In the genomic region with DNA sequence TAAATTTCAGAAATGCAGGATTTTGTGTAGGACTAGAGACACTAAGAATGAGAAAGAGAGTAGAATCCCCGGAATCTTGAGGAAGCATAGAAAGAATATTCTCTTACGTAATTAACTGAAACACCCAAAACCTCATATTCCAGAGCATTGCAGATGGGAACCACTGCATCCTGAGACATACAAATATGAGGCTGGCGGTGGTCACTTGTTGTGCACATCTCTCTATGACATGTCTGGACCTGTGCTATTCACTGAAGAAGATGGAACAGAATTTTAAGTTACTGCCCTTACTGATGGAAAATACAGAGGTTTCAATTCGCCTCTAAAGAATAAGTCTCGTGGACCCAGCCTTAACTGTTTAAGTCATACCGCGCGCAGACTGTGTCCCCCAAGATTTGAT, we compare ENCODE assay signal across 8 cellular contexts. TPM values are rescaled to one million over a fixed set of nuclear protein-coding genes. Genes with fewer than 3 reads are reported as not detected.
A peak's percentile ranks its signal among the peaks of the same experiment; 100 is the strongest.
DNase-seq lines count a peak whose midpoint lies in the region; ATAC-seq, FAIRE-seq and TF ChIP-seq lines count a peak whose summit lies in the region.

No MANE protein-coding gene starts in this region.

- H3K9ac ChIP-seq in fibroblast of lung (ENCODE audit: insufficient read depth, low read length) = no peak overlapping the region

- H3K36me3 ChIP-seq in fibroblast of lung (ENCODE audit: control insufficient read depth, insufficient read depth, low read length) = no peaks in the 10 kb centered on the region

- ATAC-seq in GM19324 (IDR thresholded peaks at IDR 0.05; ENCODE audit: low FRiP score, unreplicated experiment) (no peak), HG03432 (IDR thresholded peaks at IDR 0.05; ENCODE audit: unreplicated experiment) (no peak)

- no peak for TF ChIP-seq CTCF in RWPE1 (conservative IDR thresholded peaks at IDR 0.05; ENCODE audit: low read depth)
- no peak for TF ChIP-seq CTCF in fibroblast of lung (conservative IDR thresholded peaks at IDR 0.05 in 1 of 2, IDR thresholded peaks at IDR 0.05 in 1 of 2; ENCODE audit: low read depth in 1 of 2, low read length in 2 of 2)

- H3K79me2 ChIP-seq in fibroblast of lung (ENCODE audit: control insufficient read depth, insufficient read depth, low read length) = peaks cover 2% of the 10 kb centered on the region

- no peaks in the 10 kb centered on the region for H4K20me1 ChIP-seq in fibroblast of lung (ENCODE audit: control insufficient read depth, extremely low read depth, insufficient read depth, low read length)

- no peaks in the 10 kb centered on the region for H3K4me1 ChIP-seq in fibroblast of lung (ENCODE audit: control insufficient read depth, extremely low read depth, insufficient read depth, low read length)

- no peaks in the 10 kb centered on the region for H3K9me3 ChIP-seq in fibroblast of lung (ENCODE audit: control insufficient read depth, insufficient read depth, low read depth, low read length)

- peak overlapping the region; percentile 85 for H2AFZ ChIP-seq in fibroblast of lung (ENCODE audit: low read length)

- peak overlapping the region; percentile 42 for H3K4me2 ChIP-seq in fibroblast of lung (ENCODE audit: extremely low read depth, insufficient read depth, low read length)

- peak overlapping the region; percentile 94; the same call in 1 of the 2 replicates for H3K27ac ChIP-seq in RWPE1
- peak overlapping the region; percentile 66 for H3K27ac ChIP-seq in fibroblast of lung (ENCODE audit: insufficient read depth, low read length)

- DNase-seq in GM18507 (ENCODE audit: extremely low spot score, insufficient read length, low read depth) (no peak), RWPE1 (ENCODE audit: low spot score) (no peak), fibroblast of lung (ENCODE audit: low read depth in 2 of 2) (peak in 1 of 2 donors; percentile 12), skeletal muscle cell (ENCODE audit: low read depth) (no peak), NCI-H526 (lab: John Stamatoyannopoulos, UW) (no peak), 8988T (no peak)

- FAIRE-seq in GM18507 (lab: Jason Lieb, UNC) = peak; percentile 35

- H3K27me3 ChIP-seq in fibroblast of lung (ENCODE audit: control insufficient read depth, insufficient read depth, low read length) = no peaks in the 10 kb centered on the region

- CTCF ChIA-PET in RWPE1 (lab: Yijun Ruan, JAX) = interaction anchor here (0.6 to 1.1 kb wide), 3 partner anchors 27 to 174 kb away, joined by 3 to 5 read pairs (median 4); no protein-coding TSS in a partner anchor

- POLR2A ChIA-PET in RWPE1 (lab: Yijun Ruan, JAX; ENCODE audit: low non-redundant PET) = interaction anchor here (0.6 to 1.3 kb wide), 5 partner anchors 34 to 556 kb away, joined by 3 to 7 read pairs (median 5); no protein-coding TSS in a partner anchor

- H3K4me3 ChIP-seq in fibroblast of lung (replicated peaks in 1 of 4; ENCODE audit: control extremely low read depth in 1 of 4, insufficient read depth in 1 of 4, low read depth in 3 of 4, low read length in 4 of 4) (peak overlapping the region; percentile 43 to 77 (median 68)), skeletal muscle cell (ENCODE audit: low read depth, low read length) (peak overlapping the region; percentile 68)

RNA-seq across cellular contexts. Expression of a gene that starts 0.8 kb away (rescaled TPM):
- total RNA-seq in fibroblast of lung = 26.5 and 29.1 TPM in 2 replicates
- 27.7 and 34.8 TPM in 2 replicates for polyA plus RNA-seq in fibroblast of lung
- polyA plus RNA-seq in fibroblast of lung (2012) = 21.3 and 28.3 TPM in 2 replicates
- polyA minus RNA-seq in fibroblast of lung (ENCODE audit: low replicate concordance) = 3.4 and 8.0 TPM in 2 replicates

RNA-seq across cellular contexts. Expression of a gene that starts 1.4 kb away (rescaled TPM):
- total RNA-seq in fibroblast of lung = under 0.01 TPM in 2 replicates
- 0.01 and 0.03 TPM in 2 replicates for polyA plus RNA-seq in fibroblast of lung
- 0.17 TPM in 1 of 2 replicates, not detected in the other for polyA plus RNA-seq in fibroblast of lung (2012)
- not detected in 2 replicates for polyA minus RNA-seq in fibroblast of lung (ENCODE audit: low replicate concordance)
